ENCODE assay signal across 1 cellular context in genomic region chr6:52724406-52725121, GRCh38.
TF ChIP-seq lines count a peak whose summit lies in the region.

No MANE protein-coding gene starts in this region.

TF ChIP-seq in HepG2, 621 proteins besides CTCF, POLR2A, EP300 and RAD21 (continued from another document and continues in another):
- TF ChIP-seq XRCC5 (optimal IDR thresholded peaks at IDR 0.05; ENCODE audit: low read length) (peak; percentile 95), RBAK (CRISPR knock-in tag; IDR thresholded peaks at IDR 0.05) (no peak), PRMT3 (CRISPR knock-in tag; IDR thresholded peaks at IDR 0.05; ENCODE audit: borderline replicate concordance, low read depth) (no peak), BRD4 (CRISPR knock-in tag; IDR thresholded peaks at IDR 0.05) (no peak; the same call in 1 of the 2 replicates), HCFC1 (IDR thresholded peaks at IDR 0.05; ENCODE audit: low read depth, low read length) (no peak), ZC3H4 (CRISPR knock-in tag; IDR thresholded peaks at IDR 0.05; ENCODE audit: borderline replicate concordance) (no peak), NONO (IDR thresholded peaks at IDR 0.05) (no peak), NONO (CRISPR knock-in tag; conservative IDR thresholded peaks at IDR 0.05) (no peak), RXRA (CRISPR knock-in tag; IDR thresholded peaks at IDR 0.05) (no peak), ATF7 (IDR thresholded peaks at IDR 0.05) (no peak), ATF7 (CRISPR knock-in tag; IDR thresholded peaks at IDR 0.05) (no peak), ZNF687 (CRISPR knock-in tag; IDR thresholded peaks at IDR 0.05) (peak; percentile 37; the same call in 1 of the 2 replicates), ARID3A (IDR thresholded peaks at IDR 0.05; ENCODE audit: low read depth, low read length) (0 out of 2 replicates have a peak, but pooled peaks have one; percentile 39), SRY (CRISPR knock-in tag; IDR thresholded peaks at IDR 0.05) (no peak; the same call in 1 of the 2 replicates), ZNF773 (CRISPR knock-in tag; IDR thresholded peaks at IDR 0.05; ENCODE audit: borderline replicate concordance) (no peak), ZNF674 (CRISPR knock-in tag; IDR thresholded peaks at IDR 0.05; ENCODE audit: low read depth) (no peak), ZNF121 (CRISPR knock-in tag; IDR thresholded peaks at IDR 0.05) (no peak), SCMH1 (CRISPR knock-in tag; IDR thresholded peaks at IDR 0.05; ENCODE audit: borderline replicate concordance) (no peak), TSC22D2 (CRISPR knock-in tag; IDR thresholded peaks at IDR 0.05; ENCODE audit: borderline replicate concordance) (no peak), ZFP36L2 (CRISPR knock-in tag; IDR thresholded peaks at IDR 0.05) (no peak), ZNF503 (CRISPR knock-in tag; IDR thresholded peaks at IDR 0.05) (no peak), MIER2 (CRISPR knock-in tag; IDR thresholded peaks at IDR 0.05) (peak; percentile 76; the same call in 1 of the 2 replicates), ZNF784 (CRISPR knock-in tag; IDR thresholded peaks at IDR 0.05; ENCODE audit: borderline replicate concordance) (0 out of 2 replicates have a peak, but pooled peaks have one; percentile 31), PITX1 (CRISPR knock-in tag; IDR thresholded peaks at IDR 0.05) (no peak; the same call in 1 of the 2 replicates)
- TF ChIP-seq, protein P1, sequence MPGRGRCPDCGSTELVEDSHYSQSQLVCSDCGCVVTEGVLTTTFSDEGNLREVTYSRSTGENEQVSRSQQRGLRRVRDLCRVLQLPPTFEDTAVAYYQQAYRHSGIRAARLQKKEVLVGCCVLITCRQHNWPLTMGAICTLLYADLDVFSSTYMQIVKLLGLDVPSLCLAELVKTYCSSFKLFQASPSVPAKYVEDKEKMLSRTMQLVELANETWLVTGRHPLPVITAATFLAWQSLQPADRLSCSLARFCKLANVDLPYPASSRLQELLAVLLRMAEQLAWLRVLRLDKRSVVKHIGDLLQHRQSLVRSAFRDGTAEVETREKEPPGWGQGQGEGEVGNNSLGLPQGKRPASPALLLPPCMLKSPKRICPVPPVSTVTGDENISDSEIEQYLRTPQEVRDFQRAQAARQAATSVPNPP (CRISPR knock-in tag; IDR thresholded peaks at IDR 0.05), result no peak
- TF ChIP-seq, protein P2, sequence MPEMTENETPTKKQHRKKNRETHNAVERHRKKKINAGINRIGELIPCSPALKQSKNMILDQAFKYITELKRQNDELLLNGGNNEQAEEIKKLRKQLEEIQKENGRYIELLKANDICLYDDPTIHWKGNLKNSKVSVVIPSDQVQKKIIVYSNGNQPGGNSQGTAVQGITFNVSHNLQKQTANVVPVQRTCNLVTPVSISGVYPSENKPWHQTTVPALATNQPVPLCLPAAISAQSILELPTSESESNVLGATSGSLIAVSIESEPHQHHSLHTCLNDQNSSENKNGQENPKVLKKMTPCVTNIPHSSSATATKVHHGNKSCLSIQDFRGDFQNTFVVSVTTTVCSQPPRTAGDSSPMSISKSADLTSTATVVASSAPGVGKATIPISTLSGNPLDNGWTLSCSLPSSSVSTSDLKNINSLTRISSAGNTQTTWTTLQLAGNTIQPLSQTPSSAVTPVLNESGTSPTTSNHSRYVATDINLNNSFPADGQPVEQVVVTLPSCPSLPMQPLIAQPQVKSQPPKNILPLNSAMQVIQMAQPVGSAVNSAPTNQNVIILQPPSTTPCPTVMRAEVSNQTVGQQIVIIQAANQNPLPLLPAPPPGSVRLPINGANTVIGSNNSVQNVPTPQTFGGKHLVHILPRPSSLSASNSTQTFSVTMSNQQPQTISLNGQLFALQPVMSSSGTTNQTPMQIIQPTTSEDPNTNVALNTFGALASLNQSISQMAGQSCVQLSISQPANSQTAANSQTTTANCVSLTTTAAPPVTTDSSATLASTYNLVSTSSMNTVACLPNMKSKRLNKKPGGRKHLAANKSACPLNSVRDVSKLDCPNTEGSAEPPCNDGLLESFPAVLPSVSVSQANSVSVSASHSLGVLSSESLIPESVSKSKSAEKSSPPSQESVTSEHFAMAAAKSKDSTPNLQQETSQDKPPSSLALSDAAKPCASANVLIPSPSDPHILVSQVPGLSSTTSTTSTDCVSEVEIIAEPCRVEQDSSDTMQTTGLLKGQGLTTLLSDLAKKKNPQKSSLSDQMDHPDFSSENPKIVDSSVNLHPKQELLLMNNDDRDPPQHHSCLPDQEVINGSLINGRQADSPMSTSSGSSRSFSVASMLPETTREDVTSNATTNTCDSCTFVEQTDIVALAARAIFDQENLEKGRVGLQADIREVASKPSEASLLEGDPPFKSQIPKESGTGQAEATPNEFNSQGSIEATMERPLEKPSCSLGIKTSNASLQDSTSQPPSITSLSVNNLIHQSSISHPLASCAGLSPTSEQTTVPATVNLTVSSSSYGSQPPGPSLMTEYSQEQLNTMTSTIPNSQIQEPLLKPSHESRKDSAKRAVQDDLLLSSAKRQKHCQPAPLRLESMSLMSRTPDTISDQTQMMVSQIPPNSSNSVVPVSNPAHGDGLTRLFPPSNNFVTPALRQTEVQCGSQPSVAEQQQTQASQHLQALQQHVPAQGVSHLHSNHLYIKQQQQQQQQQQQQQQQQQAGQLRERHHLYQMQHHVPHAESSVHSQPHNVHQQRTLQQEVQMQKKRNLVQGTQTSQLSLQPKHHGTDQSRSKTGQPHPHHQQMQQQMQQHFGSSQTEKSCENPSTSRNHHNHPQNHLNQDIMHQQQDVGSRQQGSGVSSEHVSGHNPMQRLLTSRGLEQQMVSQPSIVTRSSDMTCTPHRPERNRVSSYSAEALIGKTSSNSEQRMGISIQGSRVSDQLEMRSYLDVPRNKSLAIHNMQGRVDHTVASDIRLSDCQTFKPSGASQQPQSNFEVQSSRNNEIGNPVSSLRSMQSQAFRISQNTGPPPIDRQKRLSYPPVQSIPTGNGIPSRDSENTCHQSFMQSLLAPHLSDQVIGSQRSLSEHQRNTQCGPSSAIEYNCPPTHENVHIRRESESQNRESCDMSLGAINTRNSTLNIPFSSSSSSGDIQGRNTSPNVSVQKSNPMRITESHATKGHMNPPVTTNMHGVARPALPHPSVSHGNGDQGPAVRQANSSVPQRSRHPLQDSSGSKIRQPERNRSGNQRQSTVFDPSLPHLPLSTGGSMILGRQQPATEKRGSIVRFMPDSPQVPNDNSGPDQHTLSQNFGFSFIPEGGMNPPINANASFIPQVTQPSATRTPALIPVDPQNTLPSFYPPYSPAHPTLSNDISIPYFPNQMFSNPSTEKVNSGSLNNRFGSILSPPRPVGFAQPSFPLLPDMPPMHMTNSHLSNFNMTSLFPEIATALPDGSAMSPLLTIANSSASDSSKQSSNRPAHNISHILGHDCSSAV (CRISPR knock-in tag; IDR thresholded peaks at IDR 0.05; ENCODE audit: borderline replicate concordance), result no peak
- TF ChIP-seq, protein P3, sequence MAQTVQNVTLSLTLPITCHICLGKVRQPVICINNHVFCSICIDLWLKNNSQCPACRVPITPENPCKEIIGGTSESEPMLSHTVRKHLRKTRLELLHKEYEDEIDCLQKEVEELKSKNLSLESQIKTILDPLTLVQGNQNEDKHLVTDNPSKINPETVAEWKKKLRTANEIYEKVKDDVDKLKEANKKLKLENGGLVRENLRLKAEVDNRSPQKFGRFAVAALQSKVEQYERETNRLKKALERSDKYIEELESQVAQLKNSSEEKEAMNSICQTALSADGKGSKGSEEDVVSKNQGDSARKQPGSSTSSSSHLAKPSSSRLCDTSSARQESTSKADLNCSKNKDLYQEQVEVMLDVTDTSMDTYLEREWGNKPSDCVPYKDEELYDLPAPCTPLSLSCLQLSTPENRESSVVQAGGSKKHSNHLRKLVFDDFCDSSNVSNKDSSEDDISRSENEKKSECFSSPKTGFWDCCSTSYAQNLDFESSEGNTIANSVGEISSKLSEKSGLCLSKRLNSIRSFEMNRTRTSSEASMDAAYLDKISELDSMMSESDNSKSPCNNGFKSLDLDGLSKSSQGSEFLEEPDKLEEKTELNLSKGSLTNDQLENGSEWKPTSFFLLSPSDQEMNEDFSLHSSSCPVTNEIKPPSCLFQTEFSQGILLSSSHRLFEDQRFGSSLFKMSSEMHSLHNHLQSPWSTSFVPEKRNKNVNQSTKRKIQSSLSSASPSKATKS (CRISPR knock-in tag; IDR thresholded peaks at IDR 0.05), result no peak
